ENCODE assay signal across 17 cellular contexts in the genomic region with DNA sequence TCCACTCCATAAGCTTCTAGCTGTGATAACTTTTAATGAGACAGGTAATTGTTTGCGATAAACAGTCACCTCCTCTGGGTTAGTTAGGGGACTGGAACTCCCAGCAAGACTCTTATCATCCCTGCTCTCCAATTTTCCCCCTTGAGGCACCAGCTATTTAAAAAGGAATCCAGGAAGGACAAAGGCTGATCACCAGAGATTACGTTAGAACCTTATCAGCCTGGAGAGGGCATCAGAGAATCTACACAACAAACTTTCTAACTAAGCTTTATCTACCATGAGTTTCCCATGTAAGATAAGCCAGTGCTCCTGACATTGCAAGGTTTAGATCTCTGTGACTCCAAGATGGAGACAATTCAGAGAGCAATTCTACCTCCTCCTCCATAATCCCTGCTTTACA. TPM values are rescaled to one million over a fixed set of nuclear protein-coding genes. Genes with fewer than 3 reads are reported as not detected.
DNase-seq lines count a peak whose midpoint lies in the region; ATAC-seq and TF ChIP-seq lines count a peak whose summit lies in the region.
"Had no signal": no experiment of that assay in that cellular context is flagged by ENCODE, and none has a peak within 500 bp of the region (broad histone marks: within the 10 kb centered on the region; RNA-seq: fewer than 3 reads in every experiment).

No MANE protein-coding gene starts in this region.

- H3K36me3 ChIP-seq in A673 (ENCODE audit: insufficient read depth, low read length, poor library complexity, severe bottlenecking): no peaks in the 10 kb centered on the region
- H3K36me3 ChIP-seq in vagina: no peaks in the 10 kb centered on the region
- H3K36me3 ChIP-seq: tibial nerve had no signal

- BruUV-seq in A673 (replicated peaks; lab: Mats Ljungman, UMichigan): no TSS peak

- intact Hi-C loops in A673 (cut with micrococcal nuclease; ENCODE audit: unreplicated experiment): loop anchor here (5.0 to 10.0 kb wide), 4 partner anchors 33 to 386 kb away; a partner anchor contains a TSS
- intact Hi-C loops in vagina (cut with DNase I): no loop called here

- POLR2A ChIA-PET in A673 (lab: Charles Lee; ENCODE audit: low non-redundant PET): no interaction called here

- DNase-seq in A673 (ENCODE audit: low spot score): peak; percentile 19
- DNase-seq in HuH-7 (ENCODE audit: low spot score): peak; percentile 26
- DNase-seq in amniotic epithelial cell (ENCODE audit: low read depth): peak; percentile 64
- peak; percentile 18 for DNase-seq in iPS-NIHi7 (ENCODE audit: extremely low spot score)
- no peak for DNase-seq in vagina (ENCODE audit: extremely low spot score in 2 of 2)
- DNase-seq: ACHN; activated CD4-positive, alpha-beta T cell treated with anti-CD3 and anti-CD28 coated beads, Interleukin-2, amount 50 U/mL, for 1 hour; activated naive CD4-positive, alpha-beta T cell; aorta; CD4-positive, CD25-positive, alpha-beta regulatory T cell; cerebellar nuclear complex; NCI-H2029 had no signal

- ATAC-seq in HG03469 (IDR thresholded peaks at IDR 0.05; ENCODE audit: unreplicated experiment): no peak
- no peak for ATAC-seq in GM19035 (IDR thresholded peaks at IDR 0.05; ENCODE audit: unreplicated experiment)
- no peak for ATAC-seq in GM18498 (IDR thresholded peaks at IDR 0.05; ENCODE audit: unreplicated experiment)
- ATAC-seq: stimulated activated memory B cell treated with anti-CD40 and anti-IgM and Interleukin-4, amounts not matched to agents 10 μg/mL and 1 μg/mL and 100 μg/mL, for 72 hours had no signal

- CTCF ChIA-PET in A673 (lab: Charles Lee): interaction anchor here (1.5 kb wide), 1 partner anchor 385 kb away, joined by 5 read pairs; no protein-coding TSS in a partner anchor

- H3K27ac ChIP-seq in A673 (ENCODE audit: low read depth, low read length, poor library complexity, severe bottlenecking) (no peak overlapping the region), vagina (no peak overlapping the region)
- H3K27ac ChIP-seq: tibial nerve had no signal

- H3K9me3 ChIP-seq in A673 (ENCODE audit: low read depth, low read length, poor library complexity, severe bottlenecking) (no peaks in the 10 kb centered on the region), vagina (no peaks in the 10 kb centered on the region)
- H3K9me3 ChIP-seq: tibial nerve had no signal

- TF ChIP-seq CTCF in A673 (conservative IDR thresholded peaks at IDR 0.05; ENCODE audit: low read depth, low read length) (peak; percentile 24; the same call in 1 of the 2 replicates), vagina (IDR thresholded peaks at IDR 0.05) (no peak)

- H3K27me3 ChIP-seq in A673 (replicated peaks; ENCODE audit: insufficient read depth, low read depth, low read length, poor library complexity) (no peaks in the 10 kb centered on the region), vagina (no peaks in the 10 kb centered on the region)
- H3K27me3 ChIP-seq: tibial nerve had no signal

- H3K4me1 ChIP-seq in A673 (ENCODE audit: insufficient read depth, low read length, poor library complexity, severe bottlenecking) (peaks cover 6% of the 10 kb centered on the region), vagina (no peaks in the 10 kb centered on the region)

- H3K4me3 ChIP-seq in A673 (ENCODE audit: low read depth, low read length, poor library complexity, severe bottlenecking) (no peak overlapping the region), vagina (no peak overlapping the region)
- H3K4me3 ChIP-seq: tibial nerve had no signal

- no peak for TF ChIP-seq POLR2A in vagina (IDR thresholded peaks at IDR 0.05)

RNA-seq across cellular contexts. Expression of a gene that starts 31.3 kb away (rescaled TPM):
- 5.4 and 5.6 TPM in 2 replicates for total RNA-seq in A673 (2021)
- 5.4 TPM for total RNA-seq in vagina
- total RNA-seq: CD4-positive, CD25-positive, alpha-beta regulatory T cell had no signal

RNA-seq across cellular contexts. Expression of a gene that starts 45.1 kb away (rescaled TPM):
- 45.3 and 45.6 TPM in 2 replicates for total RNA-seq in A673 (2021)
- total RNA-seq in vagina: 36.8 TPM

Comparison
In these comparisons a context has a peak if more than half of its experiments do, and no peak if none do; other contexts are left out.
1. DNase-seq: peak in A673 (single experiment), HuH-7 (single experiment), amniotic epithelial cell (single experiment) and iPS-NIHi7 (single experiment); none in vagina (0 of 2).